Comparison of ENCODE assay signal across 11 cellular contexts in the genomic region with DNA sequence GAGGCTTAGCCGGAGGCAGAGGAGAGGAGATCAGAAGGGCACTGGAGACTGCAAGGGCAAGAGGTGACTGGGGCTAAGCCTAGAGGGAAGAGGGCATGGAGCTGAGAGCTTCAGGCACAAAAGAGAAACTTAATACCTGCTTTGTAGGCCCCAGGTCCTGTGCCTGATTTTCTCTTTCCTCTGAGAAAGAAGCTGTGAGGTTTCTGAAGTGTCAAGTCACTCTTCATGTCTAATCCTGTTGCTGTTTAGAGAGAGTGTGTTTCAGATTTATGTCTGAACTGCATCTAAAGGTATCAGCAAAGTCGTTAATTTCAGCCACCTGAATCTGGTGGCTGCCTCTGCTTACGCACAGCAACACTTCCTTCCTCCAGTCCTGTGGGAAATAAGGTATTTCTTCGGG.
DNase-seq lines count a peak whose midpoint lies in the region; ATAC-seq and TF ChIP-seq lines count a peak whose summit lies in the region.
"Had no signal": no experiment of that assay in that cellular context is flagged by ENCODE, and none has a peak within 500 bp of the region (broad histone marks: within the 10 kb centered on the region; RNA-seq: fewer than 3 reads in every experiment).

No MANE protein-coding gene starts in this region.

- CTCF ChIA-PET in OCI-LY7 (lab: Charles Lee; ENCODE audit: unreplicated experiment) = interaction anchor here (0.6 kb wide), 1 partner anchor 496 kb away, joined by 3 read pairs; no protein-coding TSS in a partner anchor

- H3K9me2 ChIP-seq in OCI-LY7 (ENCODE audit: insufficient read depth, low read length) = no peaks in the 10 kb centered on the region

- DNase-seq in T-helper 1 cell (no peak), OCI-LY7 (ENCODE audit: low spot score) (peak; percentile 47), esophagus muscularis mucosa (ENCODE audit: extremely low spot score) (peak; percentile 47)
- DNase-seq in stimulated activated naive CD8-positive, alpha-beta T cell treated with anti-CD3 and anti-CD28 coated beads, Interleukin-15, amount 100 ng/mL, for 72 hours = no peak
- DNase-seq: activated effector memory CD4-positive, alpha-beta T cell treated with Interleukin-2 at 50 U/mL for 16 hours; dorsolateral prefrontal cortex; Kasumi-1 had no signal

- H3K27ac ChIP-seq in OCI-LY7 (ENCODE audit: low read depth, low read length, poor library complexity, severe bottlenecking) (peak overlapping the region; percentile 52), esophagus muscularis mucosa (replicated peaks in 1 of 4) (peak overlapping the region; percentile 6 to 80 (median 76))

- no peak for TF ChIP-seq CTCF in OCI-LY7 (conservative IDR thresholded peaks at IDR 0.05; ENCODE audit: low read length)
- TF ChIP-seq CTCF in esophagus muscularis mucosa (IDR thresholded peaks at IDR 0.05) = no peak

- no peak for TF ChIP-seq POLR2A in esophagus muscularis mucosa (IDR thresholded peaks at IDR 0.05; ENCODE audit: low read depth)

- 67% methylated on average over 4 of the region's 4 CpGs for WGBS in esophagus muscularis mucosa

- no peak for TF ChIP-seq EP300 in esophagus muscularis mucosa (IDR thresholded peaks at IDR 0.05)

- H2AFZ ChIP-seq in OCI-LY7 (ENCODE audit: low read length) = peak overlapping the region; percentile 97

- H3K9me3 ChIP-seq in OCI-LY7 (ENCODE audit: low read length) = no peaks in the 10 kb centered on the region
- H3K9me3 ChIP-seq in esophagus muscularis mucosa = no peaks in the 10 kb centered on the region

- no peak overlapping the region for H3K4me3 Mint-ChIP-seq in T-helper 1 cell treated with Interleukin-12 subunit alpha and Interleukin-12 subunit beta and Interleukin-4 antibody, amounts not matched to agents 30 μg/mL and 1 μg/mL, for 36 hours
- peak overlapping the region; percentile 21 to 55 for H3K4me3 Mint-ChIP-seq in stimulated activated naive CD8-positive, alpha-beta T cell treated with anti-CD3 and anti-CD28 coated beads, Interleukin-15, amount 100 ng/mL, for 72 hours

- peaks cover 20% of the 10 kb centered on the region for H3K4me1 ChIP-seq in OCI-LY7 (ENCODE audit: insufficient read depth, low read length, poor library complexity, severe bottlenecking)
- H3K4me1 ChIP-seq in esophagus muscularis mucosa = peaks cover 29 to 52% (median 37%) of the 10 kb centered on the region in 4 donors

- H3K36me3 ChIP-seq in OCI-LY7 (ENCODE audit: insufficient read depth, low read length) = no peaks in the 10 kb centered on the region
- H3K36me3 ChIP-seq in esophagus muscularis mucosa = no peaks in the 10 kb centered on the region

- intact Hi-C loops in OCI-LY7 (cut with micrococcal nuclease; ENCODE audit: unreplicated experiment) (no loop called here), esophagus muscularis mucosa (cut with DNase I) (no loop called here)

- peak; percentile 12 for ATAC-seq in stimulated activated naive CD8-positive, alpha-beta T cell treated with anti-CD3 and anti-CD28 coated beads, Interleukin-15, amount 100 ng/mL, for 72 hours
- ATAC-seq in HG03097 (IDR thresholded peaks at IDR 0.05; ENCODE audit: low FRiP score, unreplicated experiment) = no peak
- no peak for ATAC-seq in HG03025 (IDR thresholded peaks at IDR 0.05; ENCODE audit: low FRiP score, unreplicated experiment)
- ATAC-seq in HG03442 (IDR thresholded peaks at IDR 0.05; ENCODE audit: unreplicated experiment) = no peak

- H4K20me1 ChIP-seq in OCI-LY7 (ENCODE audit: insufficient read depth, low read length) = no peaks in the 10 kb centered on the region

- H3K9me3 Mint-ChIP-seq in T-helper 1 cell treated with Interleukin-12 subunit alpha and Interleukin-12 subunit beta and Interleukin-4 antibody, amounts not matched to agents 30 μg/mL and 1 μg/mL, for 36 hours = peaks cover 3% of the 10 kb centered on the region
- no peaks in the 10 kb centered on the region for H3K9me3 Mint-ChIP-seq in stimulated activated naive CD8-positive, alpha-beta T cell treated with anti-CD3 and anti-CD28 coated beads, Interleukin-15, amount 100 ng/mL, for 72 hours

- no peaks in the 10 kb centered on the region for H3K27me3 Mint-ChIP-seq in T-helper 1 cell treated with Interleukin-12 subunit alpha and Interleukin-12 subunit beta and Interleukin-4 antibody, amounts not matched to agents 30 μg/mL and 1 μg/mL, for 36 hours (ENCODE audit: low read depth)
- peaks cover 5% of the 10 kb centered on the region for H3K27me3 Mint-ChIP-seq in stimulated activated naive CD8-positive, alpha-beta T cell treated with anti-CD3 and anti-CD28 coated beads, Interleukin-15, amount 100 ng/mL, for 72 hours

- H3K36me3 Mint-ChIP-seq in T-helper 1 cell treated with Interleukin-12 subunit alpha and Interleukin-12 subunit beta and Interleukin-4 antibody, amounts not matched to agents 30 μg/mL and 1 μg/mL, for 36 hours (ENCODE audit: low read depth) = peaks cover 3% of the 10 kb centered on the region

- peak overlapping the region; percentile 66 for H3K27ac Mint-ChIP-seq in T-helper 1 cell treated with Interleukin-12 subunit alpha and Interleukin-12 subunit beta and Interleukin-4 antibody, amounts not matched to agents 30 μg/mL and 1 μg/mL, for 36 hours
- peak overlapping the region; percentile 17 to 66 for H3K27ac Mint-ChIP-seq in stimulated activated naive CD8-positive, alpha-beta T cell treated with anti-CD3 and anti-CD28 coated beads, Interleukin-15, amount 100 ng/mL, for 72 hours

- no peaks in the 10 kb centered on the region for H3K27me3 ChIP-seq in esophagus muscularis mucosa
- H3K27me3 ChIP-seq: dorsolateral prefrontal cortex had no signal

- H3K4me1 Mint-ChIP-seq in T-helper 1 cell treated with Interleukin-12 subunit alpha and Interleukin-12 subunit beta and Interleukin-4 antibody, amounts not matched to agents 30 μg/mL and 1 μg/mL, for 36 hours (ENCODE audit: low read depth) = peaks cover 7% of the 10 kb centered on the region
- peaks cover 13% of the 10 kb centered on the region for H3K4me1 Mint-ChIP-seq in stimulated activated naive CD8-positive, alpha-beta T cell treated with anti-CD3 and anti-CD28 coated beads, Interleukin-15, amount 100 ng/mL, for 72 hours

- BruUV-seq in OCI-LY7 (replicated peaks; lab: Mats Ljungman, UMichigan) = no TSS peak

- H3K79me2 ChIP-seq in OCI-LY7 (ENCODE audit: insufficient read depth, low read depth, low read length) = no peaks in the 10 kb centered on the region

- peak overlapping the region; percentile 61 for H3K4me2 ChIP-seq in OCI-LY7 (ENCODE audit: low read length)

- H3K4me3 ChIP-seq in OCI-LY7 (ENCODE audit: low read depth, low read length, poor library complexity, severe bottlenecking) (peak overlapping the region; percentile 38), esophagus muscularis mucosa (peak overlapping the region in 1 of 4 donors; percentile 24)
- H3K4me3 ChIP-seq: dorsolateral prefrontal cortex had no signal

- POLR2A ChIA-PET in OCI-LY7 (lab: Charles Lee) = interaction anchor here (1.0 kb wide), 1 partner anchor 59 kb away, joined by 3 read pairs; no protein-coding TSS in a partner anchor

Comparison
In these comparisons a context has a peak if more than half of its experiments do, and no peak if none do; other contexts are left out.
1. DNase-seq: peak in OCI-LY7 (single experiment) and esophagus muscularis mucosa (single experiment); none in T-helper 1 cell (0 of 5) and stimulated activated naive CD8-positive, alpha-beta T cell treated with anti-CD3 and anti-CD28 coated beads, Interleukin-15, amount 100 ng/mL, for 72 hours (0 of 2).